ENCODE assay signal across 19 cellular contexts in genomic region chr12:76219806-76220205, GRCh38.
"Had no signal": no experiment of that assay in that cellular context is flagged by ENCODE, and none has a peak within 500 bp of the region (broad histone marks: within the 10 kb centered on the region; RNA-seq: fewer than 3 reads in every experiment).

No MANE protein-coding gene starts in this region.

- H3K27me3 ChIP-seq: adrenal gland, gastrocnemius medialis, ovary, spleen, upper lobe of left lung had no signal

- H3K36me3 ChIP-seq: adrenal gland, gastrocnemius medialis, ovary, spleen, thoracic aorta, upper lobe of left lung had no signal

- FAIRE-seq: TTC549 had no signal

- H3K4me3 ChIP-seq: adrenal gland, gastrocnemius medialis, ovary, psoas muscle, spleen, thoracic aorta, upper lobe of left lung had no signal

- H3K27ac ChIP-seq: adrenal gland, gastrocnemius medialis, ovary, psoas muscle, spleen, thoracic aorta, upper lobe of left lung had no signal

- ATAC-seq: activated naive CD4-positive, alpha-beta T cell treated with anti-CD3 and anti-CD28 coated beads, Interleukin-2, amount 50 U/mL, for 72 hours; effector memory CD8-positive, alpha-beta T cell; gastrocnemius medialis; left cardiac atrium; natural killer cell; psoas muscle; sciatic nerve; stimulated activated naive B cell treated with anti-CD40 and anti-IgM and Interleukin-4, amounts not matched to agents 10 μg/mL and 1 μg/mL and 100 μg/mL, for 72 hours had no signal

- H3K9me3 ChIP-seq: adrenal gland, gastrocnemius medialis, ovary, psoas muscle, spleen, thoracic aorta, upper lobe of left lung had no signal

- H3K4me1 ChIP-seq: adrenal gland, gastrocnemius medialis, psoas muscle, spleen, upper lobe of left lung had no signal

- DNase-seq: activated CD4-positive, alpha-beta T cell treated with anti-CD3 and anti-CD28 coated beads, Interleukin-2, amount 50 U/mL, for 4 hours; activated gamma-delta T cell; adrenal gland; dermis blood vessel endothelial cell; effector memory CD8-positive, alpha-beta T cell; gastrocnemius medialis; immature natural killer cell; left cardiac atrium; natural killer cell; ovary; psoas muscle; spleen; stimulated activated CD4-positive, alpha-beta T cell treated with anti-CD3 and anti-CD28 coated beads, Interleukin-4, amount 100 ng/mL, for 4 hours; stimulated activated naive B cell treated with anti-CD40 and anti-IgM and Interleukin-4, amounts not matched to agents 10 μg/mL and 1 μg/mL and 100 μg/mL, for 72 hours; upper lobe of left lung had no signal
